1 cellular context compared by ENCODE assay signal in genomic region chr17:14308965-14309879, GRCh38.
TF ChIP-seq lines count a peak whose summit lies in the region.

No MANE protein-coding gene starts in this region.

TF ChIP-seq in K562, 482 proteins besides CTCF, POLR2A, EP300 and RAD21 (continued from another document and continues in another):
- TF ChIP-seq MLLT1 (IDR thresholded peaks at IDR 0.05) (no peak), ZFX (CRISPR knock-in tag; IDR thresholded peaks at IDR 0.05) (peak; percentile 81), SMAD4 (CRISPR knock-in tag; conservative IDR thresholded peaks at IDR 0.05) (peak; percentile 92), KLF6 (CRISPR knock-in tag; IDR thresholded peaks at IDR 0.05; ENCODE audit: borderline replicate concordance) (peak; percentile 35; the same call in 1 of the 2 replicates), MAFF (IDR thresholded peaks at IDR 0.05; ENCODE audit: low read length) (no peak), RAD51 (IDR thresholded peaks at IDR 0.05; ENCODE audit: borderline replicate concordance, low read depth) (peak; percentile 96), ZNF785 (CRISPR knock-in tag; IDR thresholded peaks at IDR 0.05) (no peak), ARID4B (CRISPR knock-in tag; IDR thresholded peaks at IDR 0.05) (0 out of 2 replicates have a peak, but pooled peaks have one; percentile 40), KDM4B (IDR thresholded peaks at IDR 0.05; ENCODE audit: borderline replicate concordance in 2 of 2, low read depth in 1 of 2) (peak in 1 of 2 experiments; percentile 65; a peak in 1 of 4 replicates), FOXA3 (CRISPR knock-in tag; conservative IDR thresholded peaks at IDR 0.05 in 1 of 2, IDR thresholded peaks at IDR 0.05 in 1 of 2) (no peak), ZNF699 (CRISPR knock-in tag; IDR thresholded peaks at IDR 0.05; ENCODE audit: insufficient replicate concordance) (no peak), ZNF717 (CRISPR knock-in tag; IDR thresholded peaks at IDR 0.05) (no peak), CREBBP (IDR thresholded peaks at IDR 0.05; ENCODE audit: low read depth, low read length) (no peak), DDX20 (tag; IDR thresholded peaks at IDR 0.05; ENCODE audit: low read depth) (no peak), ZNF311 (CRISPR knock-in tag; IDR thresholded peaks at IDR 0.05) (no peak), ZNF561 (CRISPR knock-in tag; conservative IDR thresholded peaks at IDR 0.05) (no peak), TAF1 (IDR thresholded peaks at IDR 0.05; ENCODE audit: control insufficient read depth, extremely low read depth, insufficient read depth, low read length, severe bottlenecking) (no peak), THRA (IDR thresholded peaks at IDR 0.05) (no peak), HCFC1 (IDR thresholded peaks at IDR 0.05; ENCODE audit: low read depth, low read length) (0 out of 2 replicates have a peak, but pooled peaks have one; percentile 12), TEAD2 (tag; IDR thresholded peaks at IDR 0.05) (no peak), ILF3 (IDR thresholded peaks at IDR 0.05; ENCODE audit: borderline replicate concordance) (no peak), ELF1 (tag; IDR thresholded peaks at IDR 0.05) (no peak), RUNX1 (IDR thresholded peaks at IDR 0.05; ENCODE audit: low read depth) (no peak), JUN (IDR thresholded peaks at IDR 0.05; ENCODE audit: borderline replicate concordance, low read depth, low read length) (no peak), JUN (CRISPR knock-in tag; IDR thresholded peaks at IDR 0.05; ENCODE audit: borderline replicate concordance) (no peak), ZNF239 (CRISPR knock-in tag; IDR thresholded peaks at IDR 0.05) (peak; percentile 37; the same call in 1 of the 2 replicates), ZNF592 (IDR thresholded peaks at IDR 0.05) (peak; percentile 76), NFYB (IDR thresholded peaks at IDR 0.05; ENCODE audit: extremely low read depth, insufficient read length) (peak; percentile 74), ETV6 (IDR thresholded peaks at IDR 0.05; ENCODE audit: borderline replicate concordance in 1 of 2, low read depth in 2 of 2, low read length in 1 of 2) (no peak), ETV6 (CRISPR knock-in tag; IDR thresholded peaks at IDR 0.05; ENCODE audit: borderline replicate concordance) (no peak), MEIS2 (IDR thresholded peaks at IDR 0.05; ENCODE audit: partially characterized antibody) (no peak), ARID1B (IDR thresholded peaks at IDR 0.05) (no peak; the same call in 1 of the 2 replicates), JUND (IDR thresholded peaks at IDR 0.05; ENCODE audit: borderline replicate concordance, low read depth, low read length) (no peak), JUND (tag; IDR thresholded peaks at IDR 0.05; ENCODE audit: borderline replicate concordance, low read depth, low read length) (no peak)
- TF ChIP-seq, protein P1, sequence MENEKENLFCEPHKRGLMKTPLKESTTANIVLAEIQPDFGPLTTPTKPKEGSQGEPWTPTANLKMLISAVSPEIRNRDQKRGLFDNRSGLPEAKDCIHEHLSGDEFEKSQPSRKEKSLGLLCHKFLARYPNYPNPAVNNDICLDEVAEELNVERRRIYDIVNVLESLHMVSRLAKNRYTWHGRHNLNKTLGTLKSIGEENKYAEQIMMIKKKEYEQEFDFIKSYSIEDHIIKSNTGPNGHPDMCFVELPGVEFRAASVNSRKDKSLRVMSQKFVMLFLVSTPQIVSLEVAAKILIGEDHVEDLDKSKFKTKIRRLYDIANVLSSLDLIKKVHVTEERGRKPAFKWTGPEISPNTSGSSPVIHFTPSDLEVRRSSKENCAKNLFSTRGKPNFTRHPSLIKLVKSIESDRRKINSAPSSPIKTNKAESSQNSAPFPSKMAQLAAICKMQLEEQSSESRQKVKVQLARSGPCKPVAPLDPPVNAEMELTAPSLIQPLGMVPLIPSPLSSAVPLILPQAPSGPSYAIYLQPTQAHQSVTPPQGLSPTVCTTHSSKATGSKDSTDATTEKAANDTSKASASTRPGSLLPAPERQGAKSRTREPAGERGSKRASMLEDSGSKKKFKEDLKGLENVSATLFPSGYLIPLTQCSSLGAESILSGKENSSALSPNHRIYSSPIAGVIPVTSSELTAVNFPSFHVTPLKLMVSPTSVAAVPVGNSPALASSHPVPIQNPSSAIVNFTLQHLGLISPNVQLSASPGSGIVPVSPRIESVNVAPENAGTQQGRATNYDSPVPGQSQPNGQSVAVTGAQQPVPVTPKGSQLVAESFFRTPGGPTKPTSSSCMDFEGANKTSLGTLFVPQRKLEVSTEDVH (IDR thresholded peaks at IDR 0.05; ENCODE audit: low read depth, partially characterized antibody) = no peak
- TF ChIP-seq, protein P2, sequence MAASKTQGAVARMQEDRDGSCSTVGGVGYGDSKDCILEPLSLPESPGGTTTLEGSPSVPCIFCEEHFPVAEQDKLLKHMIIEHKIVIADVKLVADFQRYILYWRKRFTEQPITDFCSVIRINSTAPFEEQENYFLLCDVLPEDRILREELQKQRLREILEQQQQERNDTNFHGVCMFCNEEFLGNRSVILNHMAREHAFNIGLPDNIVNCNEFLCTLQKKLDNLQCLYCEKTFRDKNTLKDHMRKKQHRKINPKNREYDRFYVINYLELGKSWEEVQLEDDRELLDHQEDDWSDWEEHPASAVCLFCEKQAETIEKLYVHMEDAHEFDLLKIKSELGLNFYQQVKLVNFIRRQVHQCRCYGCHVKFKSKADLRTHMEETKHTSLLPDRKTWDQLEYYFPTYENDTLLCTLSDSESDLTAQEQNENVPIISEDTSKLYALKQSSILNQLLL (CRISPR knock-in tag; IDR thresholded peaks at IDR 0.05; ENCODE audit: borderline replicate concordance) = no peak
- TF ChIP-seq, protein P3, sequence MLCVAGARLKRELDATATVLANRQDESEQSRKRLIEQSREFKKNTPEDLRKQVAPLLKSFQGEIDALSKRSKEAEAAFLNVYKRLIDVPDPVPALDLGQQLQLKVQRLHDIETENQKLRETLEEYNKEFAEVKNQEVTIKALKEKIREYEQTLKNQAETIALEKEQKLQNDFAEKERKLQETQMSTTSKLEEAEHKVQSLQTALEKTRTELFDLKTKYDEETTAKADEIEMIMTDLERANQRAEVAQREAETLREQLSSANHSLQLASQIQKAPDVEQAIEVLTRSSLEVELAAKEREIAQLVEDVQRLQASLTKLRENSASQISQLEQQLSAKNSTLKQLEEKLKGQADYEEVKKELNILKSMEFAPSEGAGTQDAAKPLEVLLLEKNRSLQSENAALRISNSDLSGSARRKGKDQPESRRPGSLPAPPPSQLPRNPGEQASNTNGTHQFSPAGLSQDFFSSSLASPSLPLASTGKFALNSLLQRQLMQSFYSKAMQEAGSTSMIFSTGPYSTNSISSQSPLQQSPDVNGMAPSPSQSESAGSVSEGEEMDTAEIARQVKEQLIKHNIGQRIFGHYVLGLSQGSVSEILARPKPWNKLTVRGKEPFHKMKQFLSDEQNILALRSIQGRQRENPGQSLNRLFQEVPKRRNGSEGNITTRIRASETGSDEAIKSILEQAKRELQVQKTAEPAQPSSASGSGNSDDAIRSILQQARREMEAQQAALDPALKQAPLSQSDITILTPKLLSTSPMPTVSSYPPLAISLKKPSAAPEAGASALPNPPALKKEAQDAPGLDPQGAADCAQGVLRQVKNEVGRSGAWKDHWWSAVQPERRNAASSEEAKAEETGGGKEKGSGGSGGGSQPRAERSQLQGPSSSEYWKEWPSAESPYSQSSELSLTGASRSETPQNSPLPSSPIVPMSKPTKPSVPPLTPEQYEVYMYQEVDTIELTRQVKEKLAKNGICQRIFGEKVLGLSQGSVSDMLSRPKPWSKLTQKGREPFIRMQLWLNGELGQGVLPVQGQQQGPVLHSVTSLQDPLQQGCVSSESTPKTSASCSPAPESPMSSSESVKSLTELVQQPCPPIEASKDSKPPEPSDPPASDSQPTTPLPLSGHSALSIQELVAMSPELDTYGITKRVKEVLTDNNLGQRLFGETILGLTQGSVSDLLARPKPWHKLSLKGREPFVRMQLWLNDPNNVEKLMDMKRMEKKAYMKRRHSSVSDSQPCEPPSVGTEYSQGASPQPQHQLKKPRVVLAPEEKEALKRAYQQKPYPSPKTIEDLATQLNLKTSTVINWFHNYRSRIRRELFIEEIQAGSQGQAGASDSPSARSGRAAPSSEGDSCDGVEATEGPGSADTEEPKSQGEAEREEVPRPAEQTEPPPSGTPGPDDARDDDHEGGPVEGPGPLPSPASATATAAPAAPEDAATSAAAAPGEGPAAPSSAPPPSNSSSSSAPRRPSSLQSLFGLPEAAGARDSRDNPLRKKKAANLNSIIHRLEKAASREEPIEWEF (CRISPR knock-in tag; IDR thresholded peaks at IDR 0.05) = no peak
- TF ChIP-seq, protein P4, sequence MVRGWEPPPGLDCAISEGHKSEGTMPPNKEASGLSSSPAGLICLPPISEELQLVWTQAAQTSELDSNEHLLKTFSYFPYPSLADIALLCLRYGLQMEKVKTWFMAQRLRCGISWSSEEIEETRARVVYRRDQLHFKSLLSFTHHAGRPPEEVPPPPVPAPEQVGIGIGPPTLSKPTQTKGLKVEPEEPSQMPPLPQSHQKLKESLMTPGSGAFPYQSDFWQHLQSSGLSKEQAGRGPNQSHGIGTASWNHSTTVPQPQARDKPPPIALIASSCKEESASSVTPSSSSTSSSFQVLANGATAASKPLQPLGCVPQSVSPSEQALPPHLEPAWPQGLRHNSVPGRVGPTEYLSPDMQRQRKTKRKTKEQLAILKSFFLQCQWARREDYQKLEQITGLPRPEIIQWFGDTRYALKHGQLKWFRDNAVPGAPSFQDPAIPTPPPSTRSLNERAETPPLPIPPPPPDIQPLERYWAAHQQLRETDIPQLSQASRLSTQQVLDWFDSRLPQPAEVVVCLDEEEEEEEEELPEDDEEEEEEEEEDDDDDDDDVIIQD (CRISPR knock-in tag; IDR thresholded peaks at IDR 0.05) = no peak
